ENCODE assay signal across 8 cellular contexts in the genomic region with DNA sequence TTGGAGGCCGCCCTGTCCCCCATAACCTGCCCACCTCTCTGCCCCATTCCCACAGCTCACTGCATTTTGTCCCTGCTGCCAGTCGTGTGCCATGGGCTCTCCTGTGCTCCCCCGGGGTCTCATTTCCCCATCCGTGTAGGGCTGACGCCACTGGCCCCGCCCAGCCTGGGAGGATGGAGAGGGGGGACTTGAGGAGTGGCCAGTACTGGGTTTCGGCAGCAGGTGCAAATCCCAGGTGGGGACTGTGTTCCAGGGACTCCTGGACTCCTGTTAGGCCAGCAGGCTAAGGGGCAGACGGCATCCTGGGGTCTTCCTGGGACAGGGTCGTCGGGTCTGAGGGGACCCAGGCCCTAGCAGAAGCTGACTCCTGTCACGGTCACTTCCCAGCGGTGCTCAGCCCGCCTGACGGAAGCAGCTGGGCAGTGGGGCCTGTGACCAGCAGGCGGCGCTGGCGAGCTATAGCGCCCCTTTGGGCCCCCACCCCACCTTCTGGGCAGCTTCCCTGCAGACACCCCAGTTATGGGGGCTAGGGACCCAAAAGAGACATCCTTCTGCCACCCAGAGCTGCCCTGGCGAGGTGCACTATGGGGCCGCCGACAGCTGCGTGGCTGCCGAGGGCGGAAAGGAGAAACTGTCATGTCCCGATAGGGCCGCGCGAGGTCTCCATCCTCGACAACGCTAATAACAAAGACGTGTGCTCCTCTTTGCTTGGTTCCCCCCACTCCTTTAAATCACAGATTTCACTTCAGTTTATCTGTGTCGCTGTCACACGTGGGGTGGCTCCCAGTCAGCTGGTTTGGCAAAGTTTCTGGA. TPM values are rescaled to one million over a fixed set of nuclear protein-coding genes. Genes with fewer than 3 reads are reported as not detected.
A peak's percentile ranks its signal among the peaks of the same experiment; 100 is the strongest.
DNase-seq lines count a peak whose midpoint lies in the region; ATAC-seq, FAIRE-seq and TF ChIP-seq lines count a peak whose summit lies in the region.

No MANE protein-coding gene starts in this region.

- H3K9me3 ChIP-seq in right cardiac atrium (ENCODE audit: control insufficient read depth, low read length) (no peaks in the 10 kb centered on the region), aorta (ENCODE audit: control insufficient read depth, low read length) (no peaks in the 10 kb centered on the region)

- no peaks in the 10 kb centered on the region for H3K36me3 ChIP-seq in aorta (ENCODE audit: control insufficient read depth in 1 of 2, insufficient read depth in 2 of 2, low read length in 1 of 2)

- TF ChIP-seq CTCF in D721Med (IDR thresholded peaks at IDR 0.05; ENCODE audit: insufficient read depth, missing control alignments): peak; percentile 75

- no peaks in the 10 kb centered on the region for H3K27me3 ChIP-seq in right cardiac atrium (ENCODE audit: control insufficient read depth, insufficient read depth)
- no peaks in the 10 kb centered on the region for H3K27me3 ChIP-seq in aorta (ENCODE audit: control insufficient read depth in 1 of 2, insufficient read depth in 2 of 2, low read length in 1 of 2)

- H3K4me1 ChIP-seq in right cardiac atrium (ENCODE audit: control insufficient read depth, insufficient read depth, low read length) (peaks cover 7% of the 10 kb centered on the region), aorta (ENCODE audit: control insufficient read depth in 1 of 2, insufficient read depth in 2 of 2, low read length in 2 of 2) (no peaks in the 10 kb centered on the region)

- WGBS in right cardiac atrium: 6% methylated on average over 33 of the region's 33 CpGs
- WGBS in aorta, 2 donors: 4 to 5% methylated on average over 33 of the region's 33 CpGs

- ATAC-seq in HG03354 (IDR thresholded peaks at IDR 0.05; ENCODE audit: poor library complexity, severe bottlenecking, unreplicated experiment) (peak; percentile 63), right cardiac atrium (peak; percentile 70 to 77), aorta (ENCODE audit: low FRiP score) (peak; percentile 84)

- peak; percentile 85 for DNase-seq in D721Med (ENCODE audit: insufficient read length, low spot score)
- peak; percentile 16 for DNase-seq in SKM-1 (lab: John Stamatoyannopoulos, UW; ENCODE audit: unreplicated experiment)
- peak; percentile 17 for DNase-seq in activated naive CD8-positive, alpha-beta T cell treated with anti-CD3 and anti-CD28 coated beads, Interleukin-2, amount 50 U/mL, for 16 hours (ENCODE audit: low read depth, low spot score)
- DNase-seq in right cardiac atrium: peak; percentile 59 to 86 (median 83)
- DNase-seq in putamen (ENCODE audit: low spot score): peak; percentile 31
- peak; percentile 68 to 88 for DNase-seq in aorta
- DNase-seq in amniotic stem cell (lab: John Stamatoyannopoulos, UW): no peak

- peak overlapping the region; percentile 38 for H3K4me3 ChIP-seq in right cardiac atrium (ENCODE audit: low read length)
- H3K4me3 ChIP-seq in aorta (ENCODE audit: low read length in 2 of 2): peak overlapping the region; percentile 1 to 8

- no peak for FAIRE-seq in D721Med (lab: Jason Lieb, UNC)

- no peak overlapping the region for H3K27ac ChIP-seq in right cardiac atrium (ENCODE audit: low read length)
- H3K27ac ChIP-seq in aorta (ENCODE audit: low read depth in 1 of 2, low read length in 2 of 2): no peak overlapping the region

- intact Hi-C loops in right cardiac atrium (cut with DNase I): loop anchor here in 3 of 4 donors (2.0 to 10.0 kb wide), 4 partner anchors 60 to 420 kb away; no protein-coding TSS in a partner anchor
- intact Hi-C loops in aorta (cut with DNase I): loop anchor here (1.0 to 5.0 kb wide), 4 partner anchors 61 to 422 kb away; no protein-coding TSS in a partner anchor

RNA-seq across cellular contexts. Expression of gene MYO7A, which starts 1.0 kb away (rescaled TPM):
- total RNA-seq in right cardiac atrium (1 to 10 TPM; 5.7 to 8.6 (median 6.8) TPM), aorta (10 to 100 TPM; 11.6 to 27.9 TPM)
- polyA plus RNA-seq in right cardiac atrium (2.4 TPM), aorta (1 to 10 TPM; 1.9 to 2.1 TPM)

RNA-seq across cellular contexts. Expression of gene OMP, which starts 24.4 kb away (rescaled TPM):
- total RNA-seq in right cardiac atrium: not detected
- polyA plus RNA-seq in right cardiac atrium: not detected
- total RNA-seq in aorta: 1 to 10 TPM in 1 of 2 donors, not detected in 1; 2.1 TPM
- not detected for polyA plus RNA-seq in aorta
